10 cellular contexts compared by ENCODE assay signal in genomic region chr19:13621413-13621812, GRCh38.
A peak's percentile ranks its signal among the peaks of the same experiment; 100 is the strongest.
DNase-seq lines count a peak whose midpoint lies in the region; ATAC-seq, FAIRE-seq and TF ChIP-seq lines count a peak whose summit lies in the region.
"Had no signal": no experiment of that assay in that cellular context is flagged by ENCODE, and none has a peak within 500 bp of the region (broad histone marks: within the 10 kb centered on the region; RNA-seq: fewer than 3 reads in every experiment).

No MANE protein-coding gene starts in this region.

- H3K36me3 Mint-ChIP-seq in activated CD8-positive, alpha-beta T cell treated with anti-CD3 and anti-CD28 coated beads for 36 hours (ENCODE audit: low read depth), result no peaks in the 10 kb centered on the region
- H3K36me3 Mint-ChIP-seq in stimulated activated naive B cell treated with anti-CD40 and anti-IgM and Interleukin-4, amounts not matched to agents 10 μg/mL and 1 μg/mL and 100 μg/mL, for 72 hours, result no peaks in the 10 kb centered on the region

- intact Hi-C loops in activated CD8-positive, alpha-beta T cell treated with anti-CD3 and anti-CD28 coated beads for 36 hours (cut with micrococcal nuclease), result no loop called here

- POLR2A ChIA-PET in activated CD8-positive, alpha-beta T cell treated with anti-CD3 and anti-CD28 coated beads for 36 hours (lab: Charles Lee), result no interaction called here

- TF ChIP-seq CTCF in activated CD8-positive, alpha-beta T cell treated with anti-CD3 and anti-CD28 coated beads for 36 hours (IDR thresholded peaks at IDR 0.05), result no peak

- DNase-seq in activated effector memory CD4-positive, alpha-beta T cell treated with anti-CD3 and anti-CD28 coated beads, Interleukin-2, amount 50 U/mL, for 16 hours, result peak; percentile 64
- no peak for DNase-seq in activated effector memory CD4-positive, alpha-beta T cell treated with Interleukin-2 at 50 U/mL for 16 hours
- DNase-seq in activated CD8-positive, alpha-beta T cell treated with anti-CD3 and anti-CD28 coated beads for 36 hours, result peak; percentile 68
- DNase-seq in hepatic stellate cell (ENCODE audit: low spot score) (peak; percentile 73), GM19239 (ENCODE audit: insufficient read length, low spot score) (no peak), nucleus accumbens (lab: John Stamatoyannopoulos, UW) (no peak)
- peak; percentile 54 for DNase-seq in stimulated activated naive B cell treated with anti-CD40 and anti-IgM and Interleukin-4, amounts not matched to agents 10 μg/mL and 1 μg/mL and 100 μg/mL, for 72 hours

- no peaks in the 10 kb centered on the region for H3K9me3 Mint-ChIP-seq in activated CD8-positive, alpha-beta T cell treated with anti-CD3 and anti-CD28 coated beads for 36 hours
- H3K9me3 Mint-ChIP-seq in stimulated activated naive B cell treated with anti-CD40 and anti-IgM and Interleukin-4, amounts not matched to agents 10 μg/mL and 1 μg/mL and 100 μg/mL, for 72 hours, result no peaks in the 10 kb centered on the region

- FAIRE-seq in GM19239 (lab: Jason Lieb, UNC), result no peak
- FAIRE-seq: G401.6, islet of Langerhans had no signal

- H3K4me1 Mint-ChIP-seq in activated CD8-positive, alpha-beta T cell treated with anti-CD3 and anti-CD28 coated beads for 36 hours (ENCODE audit: low read depth), result no peaks in the 10 kb centered on the region
- H3K4me1 Mint-ChIP-seq in stimulated activated naive B cell treated with anti-CD40 and anti-IgM and Interleukin-4, amounts not matched to agents 10 μg/mL and 1 μg/mL and 100 μg/mL, for 72 hours, result peaks cover 5 to 9% of the 10 kb centered on the region in 2 donors

- no peak overlapping the region for H3K27ac Mint-ChIP-seq in activated CD8-positive, alpha-beta T cell treated with anti-CD3 and anti-CD28 coated beads for 36 hours
- no peak overlapping the region for H3K27ac Mint-ChIP-seq in stimulated activated naive B cell treated with anti-CD40 and anti-IgM and Interleukin-4, amounts not matched to agents 10 μg/mL and 1 μg/mL and 100 μg/mL, for 72 hours

- H3K27me3 Mint-ChIP-seq in activated CD8-positive, alpha-beta T cell treated with anti-CD3 and anti-CD28 coated beads for 36 hours, result peaks cover 39% of the 10 kb centered on the region
- H3K27me3 Mint-ChIP-seq in stimulated activated naive B cell treated with anti-CD40 and anti-IgM and Interleukin-4, amounts not matched to agents 10 μg/mL and 1 μg/mL and 100 μg/mL, for 72 hours, result peaks cover 63 to 67% of the 10 kb centered on the region in 2 donors

- CTCF ChIA-PET in activated CD8-positive, alpha-beta T cell treated with anti-CD3 and anti-CD28 coated beads for 36 hours (lab: Charles Lee), result interaction anchor here (0.9 kb wide), 1 partner anchor 32 kb away, joined by 4 read pairs; no protein-coding TSS in a partner anchor

- ATAC-seq in activated CD8-positive, alpha-beta T cell treated with anti-CD3 and anti-CD28 coated beads for 36 hours, result peak; percentile 95
- ATAC-seq in stimulated activated naive B cell treated with anti-CD40 and anti-IgM and Interleukin-4, amounts not matched to agents 10 μg/mL and 1 μg/mL and 100 μg/mL, for 72 hours (replicated peaks), result peak; percentile 86 to 99
- ATAC-seq in HG02798 (IDR thresholded peaks at IDR 0.05; ENCODE audit: poor library complexity, unreplicated experiment), result no peak

- H3K4me3 Mint-ChIP-seq in activated CD8-positive, alpha-beta T cell treated with anti-CD3 and anti-CD28 coated beads for 36 hours, result no peak overlapping the region
- H3K4me3 Mint-ChIP-seq in stimulated activated naive B cell treated with anti-CD40 and anti-IgM and Interleukin-4, amounts not matched to agents 10 μg/mL and 1 μg/mL and 100 μg/mL, for 72 hours, result no peak overlapping the region

Comparison
In these comparisons a context has a peak if more than half of its experiments do, and no peak if none do; other contexts are left out.
1. DNase-seq: peak in activated effector memory CD4-positive, alpha-beta T cell treated with anti-CD3 and anti-CD28 coated beads, Interleukin-2, amount 50 U/mL, for 16 hours (single experiment), activated CD8-positive, alpha-beta T cell treated with anti-CD3 and anti-CD28 coated beads for 36 hours (single experiment), hepatic stellate cell (single experiment) and stimulated activated naive B cell treated with anti-CD40 and anti-IgM and Interleukin-4, amounts not matched to agents 10 μg/mL and 1 μg/mL and 100 μg/mL, for 72 hours (single experiment); none in activated effector memory CD4-positive, alpha-beta T cell treated with Interleukin-2 at 50 U/mL for 16 hours (single experiment), GM19239 (single experiment) and nucleus accumbens (0 of 56).